7 cellular contexts compared by ENCODE assay signal in genomic region chr10:73134727-73135126, GRCh38.
"Had no signal": no experiment of that assay in that cellular context is flagged by ENCODE, and none has a peak within 500 bp of the region (broad histone marks: within the 10 kb centered on the region; RNA-seq: fewer than 3 reads in every experiment).

No MANE protein-coding gene starts in this region.

- H3K27me3 Mint-ChIP-seq: IgD-negative memory B cell had no signal

- H3K9ac ChIP-seq: GM23248 had no signal

- H3K4me3 ChIP-seq: GM23248, HAP-1 had no signal

- ATAC-seq: HCT116 had no signal

- FAIRE-seq: HTR-8/SVneo had no signal

- H3K9me3 ChIP-seq: HAP-1 had no signal

- H3K9me3 Mint-ChIP-seq: IgD-negative memory B cell had no signal

- H3K27ac ChIP-seq: GM23248 had no signal

- DNase-seq: GM23248, GOT3, KBM-7 had no signal

- H3K4me3 Mint-ChIP-seq: IgD-negative memory B cell had no signal

- H2AFZ ChIP-seq: GM23248 had no signal
